In the genomic region with DNA sequence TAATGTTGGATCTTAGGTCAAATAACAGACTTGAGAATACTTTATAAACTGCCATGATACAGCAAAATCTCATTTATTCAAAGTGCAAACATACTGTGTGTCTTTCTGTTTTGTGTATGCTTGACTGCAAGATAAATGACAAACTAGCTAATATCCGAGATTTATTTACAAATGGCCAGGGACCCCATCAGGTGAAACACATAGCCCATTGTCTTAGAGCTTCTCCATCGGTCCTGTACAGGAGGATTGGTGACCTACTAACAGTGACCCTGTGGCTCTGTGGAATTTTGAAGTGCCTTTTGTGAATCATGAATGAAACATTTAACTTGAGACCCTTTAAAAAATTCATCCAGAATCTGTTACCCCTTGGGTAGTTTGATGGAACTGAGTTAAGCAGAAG, we compare ENCODE assay signal across 1 cellular context.
TF ChIP-seq lines count a peak whose summit lies in the region.

No MANE protein-coding gene starts in this region.

TF ChIP-seq in HepG2, 621 proteins besides CTCF, POLR2A, EP300 and RAD21 (continued from another document):
- TF ChIP-seq, protein P1, sequence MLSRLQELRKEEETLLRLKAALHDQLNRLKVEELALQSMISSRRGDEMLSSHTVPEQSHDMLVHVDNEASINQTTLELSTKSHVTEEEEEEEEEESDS (CRISPR knock-in tag; IDR thresholded peaks at IDR 0.05; ENCODE audit: borderline replicate concordance), result no peak
- TF ChIP-seq NR2F6 (IDR thresholded peaks at IDR 0.05) (peak; percentile 42), NR2F6 (CRISPR knock-in tag; IDR thresholded peaks at IDR 0.05) (0 out of 2 replicates have a peak, but pooled peaks have one; percentile 31), SOX5 (CRISPR knock-in tag; IDR thresholded peaks at IDR 0.05; ENCODE audit: borderline replicate concordance) (peak; percentile 55; the same call in 1 of the 2 replicates), ZNF274 (CRISPR knock-in tag; IDR thresholded peaks at IDR 0.05) (no peak), SNRNP70 (IDR thresholded peaks at IDR 0.05; ENCODE audit: low read depth, low read length) (no peak), FOXK2 (IDR thresholded peaks at IDR 0.05) (no peak), SOX13 (IDR thresholded peaks at IDR 0.05) (no peak), SOX13 (CRISPR knock-in tag; conservative IDR thresholded peaks at IDR 0.05 in 1 of 2, IDR thresholded peaks at IDR 0.05 in 1 of 2) (peak in 1 of 2 experiments; percentile 76; a peak in 2 of 4 replicates), PHF21A (CRISPR knock-in tag; IDR thresholded peaks at IDR 0.05) (0 out of 2 replicates have a peak, but pooled peaks have one; percentile 19)
